In the genomic region with DNA sequence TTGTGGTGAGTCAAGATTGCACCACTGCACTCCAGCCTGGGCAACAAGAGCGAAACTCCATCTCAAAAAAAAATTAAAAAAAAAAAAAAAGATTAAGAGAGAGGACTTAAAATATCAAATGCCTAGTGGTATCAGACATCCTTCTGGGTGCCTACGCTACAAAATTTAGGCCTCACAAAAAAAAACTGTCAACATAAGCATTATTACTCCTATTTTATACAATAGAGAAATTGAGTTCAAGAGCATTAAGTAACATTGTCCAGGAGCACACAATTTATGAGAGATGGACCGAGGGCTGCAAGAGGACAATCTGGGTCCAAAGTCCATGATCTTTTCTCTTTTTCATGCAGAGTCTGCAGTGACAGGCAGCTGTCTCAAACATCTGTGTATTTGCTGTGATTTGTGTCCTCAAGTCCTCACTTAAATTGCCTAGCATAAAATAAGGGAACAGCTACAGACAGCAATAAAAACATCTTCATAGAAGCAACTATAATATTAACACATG, we compare ENCODE assay signal across 32 cellular contexts.
"Had no signal": no experiment of that assay in that cellular context is flagged by ENCODE, and none has a peak within 500 bp of the region (broad histone marks: within the 10 kb centered on the region; RNA-seq: fewer than 3 reads in every experiment).

No MANE protein-coding gene starts in this region.

- FAIRE-seq: bronchial epithelial cell, TTC549 had no signal

- H3K4me3 ChIP-seq: ascending aorta, cardiac muscle cell had no signal

- H3K4me1 ChIP-seq: ascending aorta had no signal

- DNase-seq: activated B cell treated with CpG ODN at 0.5 μM for 24 hours; activated CD4-positive, alpha-beta memory T cell treated with anti-CD3 and anti-CD28 coated beads for 36 hours; activated CD4-positive, alpha-beta T cell treated with anti-CD3 and anti-CD28 coated beads for 4 hours; activated CD4-positive, alpha-beta T cell treated with anti-CD3 and anti-CD28 coated beads, Interleukin-2, amount 10 ng/mL, durations not matched to agents 24 days and 14 days; activated CD4-positive, alpha-beta T cell treated with anti-CD3 and anti-CD28 coated beads, Interleukin-2, amount 50 U/mL, for 1 hour; activated CD4-positive, alpha-beta T cell treated with anti-CD3 and anti-CD28 coated beads, Interleukin-2, amount 50 U/mL, for 4 hours; activated CD4-positive, CD25-positive, alpha-beta regulatory T cell treated with anti-CD3 and anti-CD28 coated beads, Interleukin-2, amount 50 U/mL, for 72 hours; activated CD8-positive, alpha-beta memory T cell treated with anti-CD3 and anti-CD28 coated beads, Interleukin-2, amount 50 U/mL, for 4 hours; activated CD8-positive, alpha-beta T cell treated with anti-CD3 and anti-CD28 coated beads for 36 hours; activated effector memory CD4-positive, alpha-beta T cell treated with anti-CD3 and anti-CD28 coated beads, Interleukin-2, amount 50 U/mL, for 16 hours; activated gamma-delta T cell treated with Interleukin-2 at 50 U/mL for 16 hours; activated naive CD4-positive, alpha-beta T cell; activated naive CD4-positive, alpha-beta T cell treated with anti-CD3 and anti-CD28 coated beads for 36 hours; activated naive CD4-positive, alpha-beta T cell treated with anti-CD3 and anti-CD28 coated beads, Interleukin-2, amount 50 U/mL, for 16 hours; activated naive CD8-positive, alpha-beta T cell treated with anti-CD3 and anti-CD28 coated beads for 36 hours; activated T-cell treated with anti-CD3 and anti-CD28 coated beads for 4 hours; activated T-cell treated with anti-CD3 and anti-CD28 coated beads, Interleukin-2, amount 50 U/mL, for 1 hour; activated T-cell treated with anti-CD3 and anti-CD28 coated beads, Interleukin-2, amount 50 U/mL, for 4 hours; activated T-cell treated with anti-CD3 and anti-CD28 coated beads, Interleukin-2, amount 50 U/mL, for 72 hours; amygdala; anterior cingulate cortex; caudate nucleus; cerebellar nuclear complex; T-helper 2 cell; T-helper 9 cell had no signal

- H3K9me3 ChIP-seq: ascending aorta had no signal

- H3K27me3 ChIP-seq: ascending aorta, cardiac muscle cell had no signal

- H3K36me3 ChIP-seq: ascending aorta, cardiac muscle cell had no signal

- H3K27ac ChIP-seq: ascending aorta, cardiac muscle cell, VCaP had no signal

- ATAC-seq: activated CD8-positive, alpha-beta T cell treated with anti-CD3 and anti-CD28 coated beads for 36 hours; activated naive CD4-positive, alpha-beta T cell treated with anti-CD3 and anti-CD28 coated beads, Interleukin-2, amount 50 U/mL, for 72 hours; activated T-cell treated with anti-CD3 and anti-CD28 coated beads, Interleukin-2, amount 50 U/mL, for 4 hours; activated T-cell treated with anti-CD3 and anti-CD28 coated beads, Interleukin-2, amount 50 U/mL, for 72 hours; activated T-helper 17 cell treated with anti-CD3 and anti-CD28 coated beads, Interleukin-2, amount 50 U/mL, for 72 hours had no signal
